16 cellular contexts compared by ENCODE assay signal in genomic region chr6:112984899-112985298, GRCh38.
DNase-seq lines count a peak whose midpoint lies in the region; ATAC-seq, FAIRE-seq and TF ChIP-seq lines count a peak whose summit lies in the region.
"Had no signal": no experiment of that assay in that cellular context is flagged by ENCODE, and none has a peak within 500 bp of the region (broad histone marks: within the 10 kb centered on the region; RNA-seq: fewer than 3 reads in every experiment).

No MANE protein-coding gene starts in this region.

- no peak overlapping the region for H3K14ac ChIP-seq in H1 (ENCODE audit: insufficient read length)
- no peak overlapping the region for H3K14ac ChIP-seq in H9 (ENCODE audit: insufficient read depth, low read length)

- H3K27me3 ChIP-seq in HCT116 (ENCODE audit: insufficient read depth, low read length) (no peaks in the 10 kb centered on the region), H1 (replicated peaks in 1 of 4; ENCODE audit: control insufficient read depth in 3 of 4, extremely low read depth in 1 of 4, insufficient read depth in 3 of 4, low read length in 3 of 4) (peaks cover 0 to 1% (median 0%) of the 10 kb centered on the region in 4 experiments; a peak in 1 of 7 replicates), H9 (ENCODE audit: insufficient read depth, low read length) (no peaks in the 10 kb centered on the region)
- H3K27me3 ChIP-seq: BLaER1 treated with 17β-estradiol and CSF1 and Interleukin-3, amounts not matched to agents 10 nM and 100 nM had no signal

- intact Hi-C loops in HCT116 (cut with micrococcal nuclease), result no loop called here

- no peak for TF ChIP-seq CTCF in HCT116 (IDR thresholded peaks at IDR 0.05 in 2 of 3, conservative IDR thresholded peaks at IDR 0.05 in 1 of 3; ENCODE audit: borderline replicate concordance in 1 of 3, insufficient read depth in 1 of 3, low read depth in 2 of 3, low read length in 2 of 3)
- no peak for TF ChIP-seq CTCF in H1 (IDR thresholded peaks at IDR 0.05; ENCODE audit: control extremely low read depth in 1 of 3, insufficient read depth in 1 of 3, low read depth in 1 of 3, low read length in 3 of 3)
- TF ChIP-seq CTCF in neural crest cell (conservative IDR thresholded peaks at IDR 0.05), result no peak
- TF ChIP-seq CTCF in H9 (conservative IDR thresholded peaks at IDR 0.05), result no peak

- no peaks in the 10 kb centered on the region for H3K9me2 ChIP-seq in HCT116 (ENCODE audit: insufficient read depth)

- FAIRE-seq in H1 (lab: Jason Lieb, UNC), result no peak
- FAIRE-seq: GM12878, HepG2 had no signal

- peaks cover 41% of the 10 kb centered on the region for H3K4me1 Mint-ChIP-seq in neural crest cell
- H3K4me1 Mint-ChIP-seq in immature natural killer cell, result no peaks in the 10 kb centered on the region
- H3K4me1 Mint-ChIP-seq in H9, result peaks cover 4% of the 10 kb centered on the region in 2 experiments
- no peaks in the 10 kb centered on the region for H3K4me1 Mint-ChIP-seq in activated naive CD8-positive, alpha-beta T cell treated with anti-CD3 and anti-CD28 coated beads for 36 hours
- H3K4me1 Mint-ChIP-seq: B cell had no signal

- H3K36me3 ChIP-seq in HCT116 (ENCODE audit: control insufficient read depth in 1 of 2, insufficient read depth in 2 of 2, low read length in 2 of 2) (no peaks in the 10 kb centered on the region), H1 (ENCODE audit: control insufficient read depth in 2 of 4, insufficient read depth in 4 of 4, low read length in 3 of 4) (no peaks in the 10 kb centered on the region)
- H3K36me3 ChIP-seq: BLaER1 treated with 17β-estradiol and CSF1 and Interleukin-3, amounts not matched to agents 10 nM and 100 nM had no signal

- no peaks in the 10 kb centered on the region for H3K27me3 Mint-ChIP-seq in neural crest cell (ENCODE audit: low read depth)
- H3K27me3 Mint-ChIP-seq in immature natural killer cell (ENCODE audit: low read depth in 3 of 3), result peaks cover 0 to 2% (median under 1%) of the 10 kb centered on the region in 3 donors
- H3K27me3 Mint-ChIP-seq in H9 (ENCODE audit: low read depth), result no peaks in the 10 kb centered on the region
- no peaks in the 10 kb centered on the region for H3K27me3 Mint-ChIP-seq in activated naive CD8-positive, alpha-beta T cell treated with anti-CD3 and anti-CD28 coated beads for 36 hours
- H3K27me3 Mint-ChIP-seq: B cell had no signal

- H3K4me1 ChIP-seq in HCT116 (ENCODE audit: control insufficient read depth in 1 of 2, insufficient read depth in 2 of 2, low read length in 2 of 2), result no peaks in the 10 kb centered on the region
- H3K4me1 ChIP-seq in H1 (replicated peaks in 1 of 4; ENCODE audit: control insufficient read depth in 3 of 4, insufficient read depth in 4 of 4, low read length in 3 of 4), result peaks cover 0 to 4% (median 0%) of the 10 kb centered on the region in 4 experiments; a peak in 1 of 7 replicates
- H3K4me1 ChIP-seq in H9 (ENCODE audit: insufficient read depth, low read length), result peaks cover 3% of the 10 kb centered on the region; the same call in 1 of the 2 replicates
- H3K4me1 ChIP-seq: BLaER1 treated with 17β-estradiol and CSF1 and Interleukin-3, amounts not matched to agents 10 nM and 100 nM had no signal

- H3K9me3 ChIP-seq in HCT116 (ENCODE audit: control insufficient read depth in 1 of 2, insufficient read depth in 1 of 2, low read depth in 1 of 2, low read length in 2 of 2) (no peaks in the 10 kb centered on the region), H1 (ENCODE audit: insufficient read depth in 2 of 2, low read depth in 1 of 2, low read length in 1 of 2) (no peaks in the 10 kb centered on the region), H9 (ENCODE audit: control insufficient read depth, low read depth, low read length) (no peaks in the 10 kb centered on the region)

- H3K18ac ChIP-seq in H1 (ENCODE audit: extremely low read depth, low read length) (no peak overlapping the region), H9 (ENCODE audit: insufficient read length, low read depth, low read length) (no peak overlapping the region)

- no peak for TF ChIP-seq POLR2A in HCT116 (IDR thresholded peaks at IDR 0.05; ENCODE audit: borderline replicate concordance, extremely low read depth, insufficient read depth, insufficient read length)
- no peak for TF ChIP-seq POLR2A in H1 (IDR thresholded peaks at IDR 0.05; ENCODE audit: control extremely low read depth in 1 of 2, low read depth in 2 of 2, low read length in 2 of 2)

- H2BK15ac ChIP-seq in H1 (ENCODE audit: low read length) (no peak overlapping the region), H9 (ENCODE audit: low read depth, low read length) (no peak overlapping the region)

- no peak overlapping the region for H3K4me2 ChIP-seq in HCT116 (ENCODE audit: low read length)
- H3K4me2 ChIP-seq in H1 (ENCODE audit: insufficient read depth in 1 of 2, low read depth in 2 of 2, low read length in 2 of 2), result no peak overlapping the region
- H3K4me2 ChIP-seq in H9 (ENCODE audit: insufficient read depth, insufficient read length, low read length), result no peak overlapping the region
- H3K4me2 ChIP-seq: BLaER1 treated with 17β-estradiol and CSF1 and Interleukin-3, amounts not matched to agents 10 nM and 100 nM had no signal

- no peak overlapping the region for H4K8ac ChIP-seq in H1 (ENCODE audit: extremely low read depth, insufficient read depth, low read length)
- no peak overlapping the region for H4K8ac ChIP-seq in H9 (replicated peaks; ENCODE audit: insufficient read length, low read depth, low read length)

- H3K9me3 Mint-ChIP-seq in neural crest cell (peaks cover 4% of the 10 kb centered on the region), immature natural killer cell (peaks cover 2 to 14% (median 11%) of the 10 kb centered on the region in 6 donors), H9 (no peaks in the 10 kb centered on the region)
- peaks cover 3% of the 10 kb centered on the region for H3K9me3 Mint-ChIP-seq in activated naive CD8-positive, alpha-beta T cell treated with anti-CD3 and anti-CD28 coated beads for 36 hours

- H3K79me1 ChIP-seq in H1 (ENCODE audit: low read depth, low read length) (no peaks in the 10 kb centered on the region), H9 (ENCODE audit: insufficient read depth, low read depth, low read length, poor library complexity, severe bottlenecking) (no peaks in the 10 kb centered on the region)

- H3K23me2 ChIP-seq in H1 (ENCODE audit: low read depth, low read length), result no peaks in the 10 kb centered on the region
- no peaks in the 10 kb centered on the region for H3K23me2 ChIP-seq in H9 (ENCODE audit: insufficient read length, low read depth, low read length, poor library complexity, severe bottlenecking)

- H2BK5ac ChIP-seq in H1 (ENCODE audit: low read depth, low read length), result no peak overlapping the region
- H2BK5ac ChIP-seq in H9 (ENCODE audit: insufficient read length, low read length), result no peak overlapping the region

- H3K79me2 ChIP-seq in HCT116 (ENCODE audit: insufficient read depth, low read length) (no peaks in the 10 kb centered on the region), H1 (ENCODE audit: control insufficient read depth in 1 of 2, insufficient read depth in 2 of 2, low read length in 2 of 2) (no peaks in the 10 kb centered on the region), H9 (ENCODE audit: insufficient read depth, low read length) (no peaks in the 10 kb centered on the region)

- no TSS peak for BruUV-seq in HCT116 (replicated peaks; lab: Mats Ljungman, UMichigan)

- H4K20me1 ChIP-seq in HCT116 (ENCODE audit: insufficient read depth) (no peaks in the 10 kb centered on the region), H1 (replicated peaks in 1 of 2; ENCODE audit: control insufficient read depth in 1 of 2, insufficient read depth in 2 of 2, low read length in 2 of 2) (no peaks in the 10 kb centered on the region), H9 (ENCODE audit: control insufficient read depth, insufficient read depth, insufficient read length) (no peaks in the 10 kb centered on the region)
- H4K20me1 ChIP-seq: BLaER1 treated with 17β-estradiol and CSF1 and Interleukin-3, amounts not matched to agents 10 nM and 100 nM had no signal

- WGBS in H1 (ENCODE audit: extremely low coverage in 1 of 2, insufficient coverage in 1 of 2, insufficient read length in 1 of 2, insufficient replicate concordance in 2 of 2, low coverage in 1 of 2, low lambda C conversion rate in 2 of 2, missing lambda C conversion rate in 1 of 2), 2 experiments, result 86% methylated on average over 2 of the region's 2 CpGs; no CpG with 5 or more reads in 1 of the 2 experiments
- no CpG with 5 or more reads among the region's 2 CpGs for WGBS in H9 (ENCODE audit: extremely low coverage, insufficient read length, low lambda C conversion rate)

- H4K5ac ChIP-seq in H1 (ENCODE audit: insufficient read length, low read depth, low read length) (no peak overlapping the region), H9 (ENCODE audit: insufficient read length, low read depth, low read length) (no peak overlapping the region)

- no peak overlapping the region for H3K23ac ChIP-seq in H1 (ENCODE audit: insufficient read length)
- H3K23ac ChIP-seq in H9 (ENCODE audit: insufficient read length, low read depth, low read length), result no peak overlapping the region

- H3K27ac Mint-ChIP-seq in neural crest cell (ENCODE audit: unreplicated experiment) (peak overlapping the region; percentile 76), immature natural killer cell (no peak overlapping the region), H9 (peak overlapping the region in 1 of 3 experiments; percentile 13; a peak in 1 of 7 replicates)
- H3K27ac Mint-ChIP-seq in activated naive CD8-positive, alpha-beta T cell treated with anti-CD3 and anti-CD28 coated beads for 36 hours, result no peak overlapping the region
- H3K27ac Mint-ChIP-seq: B cell; CD8-positive, alpha-beta T cell had no signal

- H3K56ac ChIP-seq in H1 (replicated peaks; ENCODE audit: insufficient read length, low read depth, low read length) (no peak overlapping the region), H9 (ENCODE audit: insufficient read length, low read depth, low read length) (no peak overlapping the region)

- no peak for TF ChIP-seq EP300 in H1 (IDR thresholded peaks at IDR 0.05; ENCODE audit: borderline replicate concordance in 1 of 2, low read depth in 2 of 2, low read length in 2 of 2)

- H3K36me3 Mint-ChIP-seq in neural crest cell (ENCODE audit: low read depth), result peaks cover 3% of the 10 kb centered on the region
- no peaks in the 10 kb centered on the region for H3K36me3 Mint-ChIP-seq in immature natural killer cell
- H3K36me3 Mint-ChIP-seq in H9 (ENCODE audit: insufficient read depth in 1 of 3, low read depth in 3 of 3), result no peaks in the 10 kb centered on the region
- H3K36me3 Mint-ChIP-seq in activated naive CD8-positive, alpha-beta T cell treated with anti-CD3 and anti-CD28 coated beads for 36 hours, result no peaks in the 10 kb centered on the region
- H3K36me3 Mint-ChIP-seq: CD8-positive, alpha-beta T cell had no signal

- POLR2A ChIA-PET in HCT116 (lab: Charles Lee), result no interaction called here
- POLR2A ChIA-PET in H1 (lab: Charles Lee; ENCODE audit: partially characterized antibody), result no interaction called here

- no peak overlapping the region for H2BK20ac ChIP-seq in H1 (ENCODE audit: low read length)
- H2BK20ac ChIP-seq in H9 (ENCODE audit: low read depth, low read length, poor library complexity, severe bottlenecking), result no peak overlapping the region

- RAD21 ChIA-PET in HCT116 (lab: Charles Lee; ENCODE audit: low non-redundant PET in 1 of 2, low total read pairs in 2 of 2, uncharacterized antibody in 2 of 2, unreplicated experiment in 2 of 2), result no interaction called here

- no peak overlapping the region for H3T11ph ChIP-seq in H9 (ENCODE audit: low read length)

- CTCF ChIA-PET in HCT116 (lab: Charles Lee) (no interaction called here), H1 (lab: Charles Lee; ENCODE audit: partially characterized antibody) (no interaction called here)

- H4K91ac ChIP-seq in H1 (replicated peaks; ENCODE audit: insufficient read length, low read length), result no peak overlapping the region
- no peak overlapping the region for H4K91ac ChIP-seq in H9 (ENCODE audit: insufficient read length, low read depth, low read length)

- H3K4me3 ChIP-seq in HCT116 (replicated peaks in 1 of 2; ENCODE audit: low read depth in 1 of 2, low read length in 2 of 2) (no peak overlapping the region), H1 (ENCODE audit: extremely low read depth in 1 of 4, insufficient read depth in 2 of 4, low read depth in 3 of 4, low read length in 4 of 4) (no peak overlapping the region)
- H3K4me3 ChIP-seq: BLaER1 treated with 17β-estradiol and CSF1 and Interleukin-3, amounts not matched to agents 10 nM and 100 nM; GM12878 had no signal

- H2BK12ac ChIP-seq in H1 (ENCODE audit: low read depth, low read length), result no peak overlapping the region
- H2BK12ac ChIP-seq in H9 (ENCODE audit: insufficient read length, low read depth, low read length), result no peak overlapping the region

- no peak for DNase-seq in HCT116 (ENCODE audit: low read depth, low spot score)
- no peak for DNase-seq in H1 (ENCODE audit: low read depth in 1 of 2, low spot score in 2 of 2)
- DNase-seq in neural crest cell (ENCODE audit: low read depth, low spot score), result no peak
- no peak for DNase-seq in immature natural killer cell
- no peak for DNase-seq in H9
- DNase-seq in activated naive CD8-positive, alpha-beta T cell treated with anti-CD3 and anti-CD28 coated beads for 36 hours, result no peak
- no peak for DNase-seq in NCI-H2227 (lab: John Stamatoyannopoulos, UW; ENCODE audit: unreplicated experiment)
- DNase-seq: Calu3; CD8-positive, alpha-beta T cell; DMS79 treated with DMSO at 0.1 percent for 48 hours; EL; H7 had no signal

- H2AFZ ChIP-seq in HCT116 (ENCODE audit: low read depth, low read length, poor library complexity, severe bottlenecking) (peak overlapping the region; percentile 23), H1 (ENCODE audit: low read length) (0 out of 2 replicates have a peak overlapping the region, but pooled peaks have one; percentile 58), H9 (ENCODE audit: low read length) (no peak overlapping the region)

- H3K4ac ChIP-seq in H1 (replicated peaks; ENCODE audit: insufficient read length, low read depth, low read length), result no peak overlapping the region
- no peak overlapping the region for H3K4ac ChIP-seq in H9 (ENCODE audit: low read depth, low read length)

- H2AK5ac ChIP-seq in H1 (ENCODE audit: low read depth, low read length), result no peak overlapping the region
- H2AK5ac ChIP-seq in H9 (ENCODE audit: insufficient read length, low read length), result no peak overlapping the region

- TF ChIP-seq RAD21 in HCT116 (IDR thresholded peaks at IDR 0.05; ENCODE audit: low read depth) (no peak), H1 (IDR thresholded peaks at IDR 0.05 in 1 of 2, conservative IDR thresholded peaks at IDR 0.05 in 1 of 2; ENCODE audit: low read depth in 2 of 2, low read length in 2 of 2) (no peak)

- H3K9ac ChIP-seq in HCT116 (ENCODE audit: low read length) (no peak overlapping the region), H1 (replicated peaks in 1 of 4; ENCODE audit: extremely low read depth in 1 of 4, low read depth in 3 of 4, low read length in 3 of 4) (no peak overlapping the region), H9 (ENCODE audit: extremely low read depth, insufficient read length, low read length) (no peak overlapping the region)
- H3K9ac ChIP-seq: BLaER1 treated with 17β-estradiol and CSF1 and Interleukin-3, amounts not matched to agents 10 nM and 100 nM had no signal

- H3K4me3 Mint-ChIP-seq in neural crest cell, result no peak overlapping the region
- no peak overlapping the region for H3K4me3 Mint-ChIP-seq in immature natural killer cell
- no peak overlapping the region for H3K4me3 Mint-ChIP-seq in H9
- H3K4me3 Mint-ChIP-seq in activated naive CD8-positive, alpha-beta T cell treated with anti-CD3 and anti-CD28 coated beads for 36 hours, result no peak overlapping the region
- H3K4me3 Mint-ChIP-seq: B cell; CD8-positive, alpha-beta T cell had no signal

- no peak overlapping the region for H2BK120ac ChIP-seq in H1 (replicated peaks; ENCODE audit: low read depth, low read length)
- H2BK120ac ChIP-seq in H9 (ENCODE audit: low read depth, low read length, poor library complexity, severe bottlenecking), result no peak overlapping the region

- ATAC-seq in HCT116, result no peak
- ATAC-seq: CD8-positive, alpha-beta T cell; GM12878; HepG2 had no signal

- H3K27ac ChIP-seq in HCT116 (ENCODE audit: low read depth, low read length) (no peak overlapping the region), H1 (ENCODE audit: low read depth, low read length) (no peak overlapping the region), H9 (ENCODE audit: insufficient read length, low read depth, low read length) (no peak overlapping the region)
- H3K27ac ChIP-seq: BLaER1 treated with 17β-estradiol and CSF1 and Interleukin-3, amounts not matched to agents 10 nM and 100 nM had no signal
